Comparison of ENCODE assay signal across 22 cellular contexts in the genomic region with DNA sequence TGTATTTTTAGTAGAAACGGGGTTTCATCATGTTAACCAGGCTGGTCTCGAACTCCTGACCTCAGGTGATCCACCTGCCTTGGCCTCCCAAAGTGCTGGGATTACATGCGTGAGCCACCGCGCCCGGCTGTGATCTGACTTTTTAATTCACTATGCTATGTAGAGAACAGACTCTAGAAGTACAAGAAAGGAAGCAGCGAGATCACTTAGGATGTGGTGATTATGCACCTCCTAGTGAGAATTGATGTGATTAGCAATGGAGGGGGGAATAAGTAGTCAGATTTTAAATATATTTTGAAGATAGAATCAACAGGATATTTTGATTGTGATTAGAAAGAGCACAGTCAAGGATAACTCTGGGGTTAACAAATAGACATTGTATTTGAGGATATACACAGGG. TPM values are rescaled to one million over a fixed set of nuclear protein-coding genes. Genes with fewer than 3 reads are reported as not detected.
A peak's percentile ranks its signal among the peaks of the same experiment; 100 is the strongest.
DNase-seq lines count a peak whose midpoint lies in the region; ATAC-seq, FAIRE-seq and TF ChIP-seq lines count a peak whose summit lies in the region.
"Had no signal": no experiment of that assay in that cellular context is flagged by ENCODE, and none has a peak within 500 bp of the region (broad histone marks: within the 10 kb centered on the region; RNA-seq: fewer than 3 reads in every experiment).

No MANE protein-coding gene starts in this region.

- intact Hi-C loops in Right ventricle myocardium inferior (cut with DNase I), result no loop called here
- intact Hi-C loops in esophagus muscularis mucosa (cut with DNase I), result no loop called here
- intact Hi-C loops in lower lobe of right lung (cut with DNase I), result no loop called here

- TF ChIP-seq CTCF in cardiac muscle cell (IDR thresholded peaks at IDR 0.05; ENCODE audit: low read depth, low read length), result no peak
- TF ChIP-seq CTCF in hepatocyte (IDR thresholded peaks at IDR 0.05; ENCODE audit: poor library complexity), result no peak
- TF ChIP-seq CTCF in esophagus muscularis mucosa (IDR thresholded peaks at IDR 0.05), result no peak
- no peak for TF ChIP-seq CTCF in lower lobe of right lung (IDR thresholded peaks at IDR 0.05)

- DNase-seq in cardiac muscle cell (ENCODE audit: low read depth in 1 of 2, low spot score in 1 of 2), result no peak
- DNase-seq in Right ventricle myocardium inferior (ENCODE audit: missing footprints), result no peak
- no peak for DNase-seq in T-helper 17 cell
- no peak for DNase-seq in hepatocyte (ENCODE audit: low spot score)
- DNase-seq in esophagus muscularis mucosa (ENCODE audit: extremely low spot score), result no peak
- DNase-seq in H54 (ENCODE audit: insufficient read length, low spot score), result no peak
- DNase-seq in lower lobe of right lung, result no peak
- DNase-seq: BE2C, DND-41, H9, HFFc6, MM.1S, NCI-H1048, NCI-H1417 treated with DMSO at 0.1 percent for 48 hours, NCI-H187, NCI-H446 treated with DMSO at 0.1 percent for 48 hours, NCI-H526 treated with DMSO at 0.1 percent for 48 hours, OCI-M1, SHP77 had no signal

- peak overlapping the region; percentile 43 for H3K27ac Mint-ChIP-seq in T-helper 17 cell
- H3K27ac Mint-ChIP-seq: HFFc6 had no signal

- peaks cover 4% of the 10 kb centered on the region for H4K20me1 ChIP-seq in hepatocyte (ENCODE audit: insufficient read depth, poor library complexity, severe bottlenecking)

- no peaks in the 10 kb centered on the region for H3K27me3 ChIP-seq in cardiac muscle cell
- H3K27me3 ChIP-seq in hepatocyte, result no peaks in the 10 kb centered on the region
- no peaks in the 10 kb centered on the region for H3K27me3 ChIP-seq in esophagus muscularis mucosa
- H3K27me3 ChIP-seq in lower lobe of right lung (ENCODE audit: low read depth), result no peaks in the 10 kb centered on the region
- H3K27me3 ChIP-seq: BE2C had no signal

- no peak for TF ChIP-seq EP300 in esophagus muscularis mucosa (IDR thresholded peaks at IDR 0.05)

- TF ChIP-seq POLR2A in esophagus muscularis mucosa (IDR thresholded peaks at IDR 0.05; ENCODE audit: low read depth) (no peak), H54 (IDR thresholded peaks at IDR 0.05; ENCODE audit: low read depth, low read length) (no peak)

- H3K79me2 ChIP-seq in hepatocyte, result peaks cover 59% of the 10 kb centered on the region

- no peak overlapping the region for H3K4me3 Mint-ChIP-seq in T-helper 17 cell
- H3K4me3 Mint-ChIP-seq: H9, HFFc6 had no signal

- ATAC-seq in Right ventricle myocardium inferior (no peak), T-helper 17 cell (no peak), lower lobe of right lung (no peak)
- ATAC-seq: GM12878, K562 had no signal

- no peak for FAIRE-seq in H54 (lab: Jason Lieb, UNC)
- FAIRE-seq: A549, GM12878, K562 had no signal

- H3K4me3 ChIP-seq in cardiac muscle cell, result no peak overlapping the region
- no peak overlapping the region for H3K4me3 ChIP-seq in hepatocyte
- H3K4me3 ChIP-seq in esophagus muscularis mucosa, result no peak overlapping the region
- no peak overlapping the region for H3K4me3 ChIP-seq in lower lobe of right lung
- H3K4me3 ChIP-seq: A549, GM12878, K562 had no signal

- no peak overlapping the region for H2AFZ ChIP-seq in hepatocyte

- H3K9me3 ChIP-seq in cardiac muscle cell (ENCODE audit: low read depth) (no peaks in the 10 kb centered on the region), T-helper 17 cell (ENCODE audit: control insufficient read depth, low read length, poor library complexity, severe bottlenecking) (no peaks in the 10 kb centered on the region), hepatocyte (ENCODE audit: low read depth) (no peaks in the 10 kb centered on the region), esophagus muscularis mucosa (no peaks in the 10 kb centered on the region), lower lobe of right lung (no peaks in the 10 kb centered on the region)
- H3K9me3 ChIP-seq: A549, BE2C had no signal

- H3K4me1 Mint-ChIP-seq in T-helper 17 cell, result peaks cover 9% of the 10 kb centered on the region

- no peaks in the 10 kb centered on the region for H3K27me3 Mint-ChIP-seq in T-helper 17 cell

- peak overlapping the region; percentile 85 for H3K27ac ChIP-seq in cardiac muscle cell
- peak overlapping the region; percentile 47 for H3K27ac ChIP-seq in hepatocyte
- H3K27ac ChIP-seq in esophagus muscularis mucosa (replicated peaks in 1 of 4), result no peak overlapping the region
- H3K27ac ChIP-seq in lower lobe of right lung, result no peak overlapping the region
- H3K27ac ChIP-seq: A549 had no signal

- WGBS in hepatocyte (ENCODE audit: low lambda C conversion rate, missing lambda C conversion rate), result 93% methylated on average over 7 of the region's 7 CpGs
- 96% methylated on average over 7 of the region's 7 CpGs for WGBS in esophagus muscularis mucosa

- no peak overlapping the region for H3K4me2 ChIP-seq in hepatocyte

- peaks cover 11% of the 10 kb centered on the region for H3K4me1 ChIP-seq in cardiac muscle cell (ENCODE audit: low read depth)
- H3K4me1 ChIP-seq in hepatocyte (ENCODE audit: insufficient read depth), result peaks cover 11% of the 10 kb centered on the region
- peaks cover 10 to 15% (median 11%) of the 10 kb centered on the region in 4 donors for H3K4me1 ChIP-seq in esophagus muscularis mucosa
- H3K4me1 ChIP-seq in lower lobe of right lung, result peaks cover 6% of the 10 kb centered on the region

- H3K36me3 ChIP-seq in cardiac muscle cell (peaks cover 17% of the 10 kb centered on the region), hepatocyte (replicated peaks; ENCODE audit: insufficient read depth, low read depth) (no peaks in the 10 kb centered on the region), esophagus muscularis mucosa (peaks cover 15 to 41% (median 26%) of the 10 kb centered on the region in 4 donors), lower lobe of right lung (peaks cover 42% of the 10 kb centered on the region)

- no peaks in the 10 kb centered on the region for H3K9me2 ChIP-seq in hepatocyte (replicated peaks; ENCODE audit: insufficient read depth)

- no peaks in the 10 kb centered on the region for H3K36me3 Mint-ChIP-seq in T-helper 17 cell (ENCODE audit: low read depth)

RNA-seq across cellular contexts. Expression of a gene that starts 36.3 kb away (rescaled TPM):
- total RNA-seq in cardiac muscle cell, result 28.8 and 39.3 TPM in 2 replicates
- 34.2 and 37.9 TPM in 2 replicates for polyA plus RNA-seq in cardiac muscle cell
- 31.5 TPM for total RNA-seq in Right ventricle myocardium inferior
- 10 to 100 TPM; 67.1 to 76.4 TPM for total RNA-seq in T-helper 17 cell
- 44.7 and 50.0 TPM in 2 replicates for total RNA-seq in hepatocyte
- 22.9 and 25.5 TPM in 2 replicates for polyA plus RNA-seq in hepatocyte
- 10 to 100 TPM; 39.0 to 58.6 (median 45.2) TPM for total RNA-seq in esophagus muscularis mucosa
- 70.6 TPM for total RNA-seq in lower lobe of right lung

RNA-seq across cellular contexts. Expression of a gene that starts 56.8 kb away (rescaled TPM):
- 69.2 and 182 TPM in 2 replicates for total RNA-seq in cardiac muscle cell
- 285 and 882 TPM in 2 replicates for polyA plus RNA-seq in cardiac muscle cell
- 195 TPM for total RNA-seq in Right ventricle myocardium inferior
- 100 to 1,000 TPM; 224 to 229 TPM for total RNA-seq in T-helper 17 cell
- 239 and 246 TPM in 2 replicates for total RNA-seq in hepatocyte
- polyA plus RNA-seq in hepatocyte, result 829 and 881 TPM in 2 replicates
- 10 to 100 TPM; 57.7 to 88.3 (median 68.7) TPM for total RNA-seq in esophagus muscularis mucosa
- 201 TPM for total RNA-seq in lower lobe of right lung

Comparison
In these comparisons a context has a peak if more than half of its experiments do, and no peak if none do; other contexts are left out.
1. H3K27ac ChIP-seq: peak in cardiac muscle cell (single experiment) and hepatocyte (single experiment); none in esophagus muscularis mucosa (0 of 4) and lower lobe of right lung (single experiment).